ENCODE assay signal across 9 cellular contexts in genomic region chr11:125064070-125064469, GRCh38. TPM values are rescaled to one million over a fixed set of nuclear protein-coding genes. Genes with fewer than 3 reads are reported as not detected.
DNase-seq lines count a peak whose midpoint lies in the region; ATAC-seq, FAIRE-seq and TF ChIP-seq lines count a peak whose summit lies in the region.
"Had no signal": no experiment of that assay in that cellular context is flagged by ENCODE, and none has a peak within 500 bp of the region (broad histone marks: within the 10 kb centered on the region; RNA-seq: fewer than 3 reads in every experiment).

No MANE protein-coding gene starts in this region.

- TF ChIP-seq EP300 in neural cell (conservative IDR thresholded peaks at IDR 0.05; ENCODE audit: poor library complexity, severe bottlenecking), result no peak

- POLR2A ChIA-PET in CD4-positive, alpha-beta T cell (lab: Charles Lee), result interaction anchor here (0.7 to 1.0 kb wide), 2 partner anchors 47 to 48 kb away, joined by 3 read pairs; partner anchors contain the start of gene TMEM218
- POLR2A ChIA-PET in GM10248 (lab: Yijun Ruan, JAX), result no interaction called here

- H3K9me2 ChIP-seq in neural cell (ENCODE audit: insufficient read depth, low read length), result no peaks in the 10 kb centered on the region

- H3F3A ChIP-seq in neural cell (ENCODE audit: insufficient read depth, low read length, poor library complexity, severe bottlenecking), result no peaks in the 10 kb centered on the region

- peak overlapping the region; percentile 63 to 76 for H3K9ac ChIP-seq in duodenal mucosa (ENCODE audit: low read depth in 1 of 2, low read length in 2 of 2)
- no peak overlapping the region for H3K9ac ChIP-seq in neural cell (ENCODE audit: low read length)

- H3K36me3 Mint-ChIP-seq in CD4-positive, alpha-beta T cell (ENCODE audit: low read depth), result no peaks in the 10 kb centered on the region
- no peaks in the 10 kb centered on the region for H3K36me3 Mint-ChIP-seq in IgD-negative memory B cell

- intact Hi-C loops in CD4-positive, alpha-beta T cell (cut with DNase I, micrococcal nuclease), result no loop called here

- H3K9me3 Mint-ChIP-seq in CD4-positive, alpha-beta T cell, result no peaks in the 10 kb centered on the region
- H3K9me3 Mint-ChIP-seq in IgD-negative memory B cell, result no peaks in the 10 kb centered on the region

- ATAC-seq in CD4-positive, alpha-beta T cell (ENCODE audit: poor library complexity), result no peak
- no peak for ATAC-seq in left lobe of liver
- ATAC-seq in omental fat pad (ENCODE audit: low FRiP score), result no peak

- DNase-seq in CD4-positive, alpha-beta T cell, result no peak
- DNase-seq in GM10248 (ENCODE audit: extremely low spot score), result no peak
- DNase-seq in HTR-8/SVneo (ENCODE audit: insufficient read length, low spot score), result no peak
- DNase-seq in left lobe of liver (ENCODE audit: low spot score), result no peak
- DNase-seq in omental fat pad (ENCODE audit: low spot score), result no peak
- DNase-seq: NCI-H82 had no signal

- TF ChIP-seq CTCF in CD4-positive, alpha-beta T cell (IDR thresholded peaks at IDR 0.05), result no peak
- no peak for TF ChIP-seq CTCF in neural cell (IDR thresholded peaks at IDR 0.05; ENCODE audit: poor library complexity, severe bottlenecking)
- TF ChIP-seq CTCF in GM10248 (IDR thresholded peaks at IDR 0.05; ENCODE audit: control extremely low read depth, extremely low read depth, low read depth, missing control alignments), result no peak
- no peak for TF ChIP-seq CTCF in omental fat pad (IDR thresholded peaks at IDR 0.05)

- no peak overlapping the region for H3K27ac Mint-ChIP-seq in CD4-positive, alpha-beta T cell
- peak overlapping the region in 2 of 3 donors; percentile 57 to 85 for H3K27ac Mint-ChIP-seq in IgD-negative memory B cell

- H3K79me2 ChIP-seq in neural cell (replicated peaks; ENCODE audit: insufficient read depth, low read length), result no peaks in the 10 kb centered on the region

- CTCF ChIA-PET in CD4-positive, alpha-beta T cell (lab: Charles Lee), result no interaction called here
- CTCF ChIA-PET in GM10248 (lab: Yijun Ruan, JAX), result interaction anchor here (1.0 to 3.0 kb wide), 10 partner anchors 9 to 103 kb away, joined by 3 to 9 read pairs (median 4); no protein-coding TSS in a partner anchor

- H2AFZ ChIP-seq in neural cell (ENCODE audit: low read depth, low read length), result no peak overlapping the region

- H3K4me1 ChIP-seq in duodenal mucosa (ENCODE audit: control insufficient read depth in 1 of 2, insufficient read depth in 2 of 2, low read length in 2 of 2), result peaks cover 15% of the 10 kb centered on the region in 2 donors

- no peaks in the 10 kb centered on the region for H4K20me1 ChIP-seq in neural cell (ENCODE audit: insufficient read depth)

- no peak overlapping the region for H3K27ac ChIP-seq in CD4-positive, alpha-beta T cell (ENCODE audit: low read depth, low read length)
- H3K27ac ChIP-seq in duodenal mucosa (ENCODE audit: low read depth, low read length), result no peak overlapping the region
- H3K27ac ChIP-seq in neural cell (ENCODE audit: low read length), result no peak overlapping the region

- no peak for TF ChIP-seq RAD21 in neural cell (conservative IDR thresholded peaks at IDR 0.05)

- H3K36me3 ChIP-seq in duodenal mucosa (ENCODE audit: control insufficient read depth in 1 of 2, insufficient read depth in 2 of 2, low read length in 2 of 2) (no peaks in the 10 kb centered on the region), neural cell (ENCODE audit: insufficient read depth, low read length) (no peaks in the 10 kb centered on the region)

- peak overlapping the region; percentile 74 for H3K4me3 Mint-ChIP-seq in CD4-positive, alpha-beta T cell
- peak overlapping the region; percentile 81 to 93 (median 88) for H3K4me3 Mint-ChIP-seq in IgD-negative memory B cell

- H3K4me3 ChIP-seq in duodenal mucosa (ENCODE audit: low read depth in 1 of 2, low read length in 2 of 2), result peak overlapping the region; percentile 79 to 86
- H3K4me3 ChIP-seq in neural cell (ENCODE audit: low read length), result peak overlapping the region; percentile 66

- H3K27me3 Mint-ChIP-seq in CD4-positive, alpha-beta T cell, result peaks cover 78% of the 10 kb centered on the region
- peaks cover 2% of the 10 kb centered on the region for H3K27me3 Mint-ChIP-seq in IgD-negative memory B cell

- H3K9me3 ChIP-seq in CD4-positive, alpha-beta T cell (ENCODE audit: control insufficient read depth, low read length), result no peaks in the 10 kb centered on the region
- H3K9me3 ChIP-seq in duodenal mucosa (ENCODE audit: control insufficient read depth in 1 of 2, low read length in 2 of 2) (no peaks in the 10 kb centered on the region), neural cell (ENCODE audit: low read length) (no peaks in the 10 kb centered on the region)

- H3K4me2 ChIP-seq in neural cell (ENCODE audit: low read length), result no peak overlapping the region

- peaks cover 26% of the 10 kb centered on the region for H3K27me3 ChIP-seq in CD4-positive, alpha-beta T cell (ENCODE audit: control insufficient read depth, insufficient read depth, low read length)
- peaks cover 0 to 8% of the 10 kb centered on the region in 2 donors for H3K27me3 ChIP-seq in duodenal mucosa (ENCODE audit: control insufficient read depth in 1 of 2, insufficient read depth in 2 of 2, low read length in 2 of 2)
- peaks cover 55% of the 10 kb centered on the region for H3K27me3 ChIP-seq in neural cell (ENCODE audit: insufficient read depth, low read depth, low read length)

- peaks cover 9% of the 10 kb centered on the region for H3K4me1 Mint-ChIP-seq in CD4-positive, alpha-beta T cell (ENCODE audit: low read depth)
- peaks cover 11 to 25% (median 24%) of the 10 kb centered on the region in 3 donors for H3K4me1 Mint-ChIP-seq in IgD-negative memory B cell

- no peak for FAIRE-seq in HTR-8/SVneo (lab: Jason Lieb, UNC)

TF ChIP-seq in neural cell, 6 proteins besides CTCF, POLR2A, EP300 and RAD21:
- TF ChIP-seq EZH2 (IDR thresholded peaks at IDR 0.05; ENCODE audit: borderline replicate concordance, insufficient read depth, low read length, poor library complexity, severe bottlenecking) (no peak), POLR2AphosphoS5 (IDR thresholded peaks at IDR 0.05) (no peak)

RNA-seq across cellular contexts. Expression of gene SLC37A2, which starts 1.0 kb away (rescaled TPM):
- total RNA-seq in CD4-positive, alpha-beta T cell, result under 1 TPM; 0.25 to 0.34 TPM
- 11.2 TPM for polyA plus RNA-seq in IgD-negative memory B cell
- 0.12 and 0.14 TPM in 2 replicates for polyA plus RNA-seq in neural cell
- polyA minus RNA-seq in neural cell, result 0.24 and 0.46 TPM in 2 replicates
- 3.1 TPM for total RNA-seq in left lobe of liver
- 10 to 100 TPM; 15.6 to 26.0 (median 21.5) TPM for total RNA-seq in omental fat pad

RNA-seq across cellular contexts. Expression of gene TMEM218, which starts 47.4 kb away (rescaled TPM):
- 1 to 10 TPM; 3.9 to 4.4 TPM for total RNA-seq in CD4-positive, alpha-beta T cell
- polyA plus RNA-seq in IgD-negative memory B cell (45.1 TPM), neural cell (70.0 and 86.6 TPM in 2 replicates)
- polyA minus RNA-seq in neural cell, result 23.1 and 30.6 TPM in 2 replicates
- total RNA-seq in left lobe of liver (9.3 TPM), omental fat pad (10 to 100 TPM; 17.0 to 24.4 (median 21.9) TPM)
